20 cellular contexts compared by ENCODE assay signal in genomic region chr2:165950438-165950837, GRCh38.
"Had no signal": no experiment of that assay in that cellular context is flagged by ENCODE, and none has a peak within 500 bp of the region (broad histone marks: within the 10 kb centered on the region; RNA-seq: fewer than 3 reads in every experiment).

No MANE protein-coding gene starts in this region.

- H3K9me3 ChIP-seq: heart left ventricle, mucosa of descending colon, right atrium auricular region, tibial artery, upper lobe of right lung, vagina had no signal

- H3K36me3 ChIP-seq: right atrium auricular region had no signal

- H3K4me3 ChIP-seq: coronary artery, heart left ventricle, mucosa of descending colon, right atrium auricular region, tibial artery, upper lobe of right lung, vagina had no signal

- DNase-seq: effector CD4-positive, alpha-beta T cell; heart left ventricle; hippocampal formation; kidney glomerular epithelial cell; mammary epithelial cell; mucosa of descending colon; naive thymus-derived CD8-positive, alpha-beta T cell; small intestine; stimulated activated CD4-positive, alpha-beta T cell treated with anti-CD3 and anti-CD28 coated beads, Interleukin-4, amount 100 ng/mL, for 1 hour; stimulated activated CD8-positive, alpha-beta memory T cell treated with anti-CD3 and anti-CD28 coated beads, Interleukin-4, amount 100 ng/mL, for 48 hours; stimulated activated naive CD8-positive, alpha-beta T cell treated with anti-CD3 and anti-CD28 coated beads, Interleukin-15, Interleukin-2, amounts not matched to agents 100 U/mL and 50 U/mL, for 24 hours; tibial artery; upper lobe of right lung had no signal

- ATAC-seq: esophagus mucosa; heart left ventricle; left lobe of liver; mucosa of descending colon; naive thymus-derived CD8-positive, alpha-beta T cell; stimulated activated effector memory CD8-positive, alpha-beta T cell treated with anti-CD3 and anti-CD28 coated beads, Interleukin-12 subunit alpha, Interleukin-12 subunit beta, amount 100 ng/mL, for 72 hours; stimulated activated naive CD8-positive, alpha-beta T cell treated with anti-CD3 and anti-CD28 coated beads, Interleukin-15, Interleukin-2, amounts not matched to agents 100 U/mL and 50 U/mL, for 24 hours; upper lobe of right lung had no signal

- H3K27ac ChIP-seq: coronary artery, heart left ventricle, right atrium auricular region, tibial artery, upper lobe of right lung, vagina had no signal

- H3K27me3 ChIP-seq: heart left ventricle, right atrium auricular region, tibial artery, upper lobe of right lung, vagina had no signal

- FAIRE-seq: islet of Langerhans, small intestine had no signal
